Comparison of ENCODE assay signal across 1 cellular context in the genomic region with DNA sequence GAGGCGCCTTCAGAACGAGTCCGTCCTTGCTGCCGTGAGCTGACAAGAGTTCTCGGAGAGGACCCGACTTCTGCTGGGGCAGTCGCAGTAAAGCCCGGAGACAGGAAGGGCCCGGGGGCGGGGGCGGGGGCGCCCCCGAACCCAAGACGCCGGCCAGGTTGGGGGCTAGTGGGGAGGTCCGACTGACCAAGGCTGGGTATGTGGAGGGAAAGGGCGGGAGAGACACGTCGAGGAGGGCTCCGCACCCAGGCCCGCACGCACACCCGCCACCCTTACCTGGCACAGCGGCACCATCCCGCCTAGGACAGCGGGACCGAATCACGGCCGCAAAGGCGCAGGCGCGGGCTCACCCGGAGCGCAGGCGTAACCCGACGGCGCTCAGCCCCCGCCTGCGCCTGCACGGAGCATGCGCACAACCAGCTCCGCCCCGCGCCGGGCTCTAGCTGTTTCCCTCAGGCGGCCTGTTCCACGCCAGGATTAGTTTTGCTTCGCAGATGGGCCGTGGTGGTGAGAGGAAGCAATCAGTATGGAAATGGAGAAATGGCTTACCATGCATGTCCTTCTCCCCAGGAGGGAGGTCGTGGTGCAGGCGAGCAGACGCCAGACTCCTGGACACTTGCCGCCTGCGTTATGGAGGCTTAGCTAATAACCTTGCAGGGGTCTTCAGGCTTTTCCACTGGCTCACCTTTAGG.
TF ChIP-seq lines count a peak whose summit lies in the region.

A gene with protein sequence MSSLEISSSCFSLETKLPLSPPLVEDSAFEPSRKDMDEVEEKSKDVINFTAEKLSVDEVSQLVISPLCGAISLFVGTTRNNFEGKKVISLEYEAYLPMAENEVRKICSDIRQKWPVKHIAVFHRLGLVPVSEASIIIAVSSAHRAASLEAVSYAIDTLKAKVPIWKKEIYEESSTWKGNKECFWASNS (minus strand): TSS at position 322 of the 692 bp plus-strand sequence. CDS start 2,583 bp downstream, outside the sequence.

TF ChIP-seq in HepG2, 621 proteins besides CTCF, POLR2A, EP300 and RAD21 (continued from another document and continues in another):
- TF ChIP-seq LRRFIP1 (CRISPR knock-in tag; conservative IDR thresholded peaks at IDR 0.05) (no peak), SYNCRIP (IDR thresholded peaks at IDR 0.05; ENCODE audit: insufficient read depth, low read depth, low read length) (no peak), MXD4 (CRISPR knock-in tag; IDR thresholded peaks at IDR 0.05) (peak; percentile 81; the same call in 1 of the 2 replicates), HNRNPLL (IDR thresholded peaks at IDR 0.05; ENCODE audit: low read depth, low read length, poor library complexity, severe bottlenecking) (peak; percentile 74), CENPT (CRISPR knock-in tag; IDR thresholded peaks at IDR 0.05; ENCODE audit: low read depth) (no peak), AKAP8 (CRISPR knock-in tag; IDR thresholded peaks at IDR 0.05) (no peak), NCOA2 (CRISPR knock-in tag; IDR thresholded peaks at IDR 0.05) (no peak), MTA1 (CRISPR knock-in tag; IDR thresholded peaks at IDR 0.05; ENCODE audit: borderline replicate concordance) (no peak), ZSCAN9 (CRISPR knock-in tag; IDR thresholded peaks at IDR 0.05; ENCODE audit: borderline replicate concordance) (peak; percentile 92), RXRB (CRISPR knock-in tag; IDR thresholded peaks at IDR 0.05; ENCODE audit: borderline replicate concordance) (peak; percentile 56; the same call in 1 of the 2 replicates), SNAPC4 (CRISPR knock-in tag; IDR thresholded peaks at IDR 0.05) (no peak), ZMYM3 (CRISPR knock-in tag; IDR thresholded peaks at IDR 0.05) (no peak), ZNF337 (CRISPR knock-in tag; IDR thresholded peaks at IDR 0.05; ENCODE audit: borderline replicate concordance, low read depth) (no peak), TCF12 (IDR thresholded peaks at IDR 0.05) (no peak), TCF12 (CRISPR knock-in tag; IDR thresholded peaks at IDR 0.05) (no peak), KLF16 (CRISPR knock-in tag; IDR thresholded peaks at IDR 0.05) (peak in 1 of 2 experiments; percentile 69; a peak in 1 of 4 replicates), BRF2 (CRISPR knock-in tag; IDR thresholded peaks at IDR 0.05) (no peak), MTF2 (CRISPR knock-in tag; IDR thresholded peaks at IDR 0.05; ENCODE audit: borderline replicate concordance) (no peak), SKIL (CRISPR knock-in tag; IDR thresholded peaks at IDR 0.05; ENCODE audit: borderline replicate concordance) (no peak), ZNF496 (CRISPR knock-in tag; IDR thresholded peaks at IDR 0.05; ENCODE audit: insufficient replicate concordance) (no peak), SP140L (CRISPR knock-in tag; IDR thresholded peaks at IDR 0.05; ENCODE audit: borderline replicate concordance) (no peak)
- TF ChIP-seq, protein P1, sequence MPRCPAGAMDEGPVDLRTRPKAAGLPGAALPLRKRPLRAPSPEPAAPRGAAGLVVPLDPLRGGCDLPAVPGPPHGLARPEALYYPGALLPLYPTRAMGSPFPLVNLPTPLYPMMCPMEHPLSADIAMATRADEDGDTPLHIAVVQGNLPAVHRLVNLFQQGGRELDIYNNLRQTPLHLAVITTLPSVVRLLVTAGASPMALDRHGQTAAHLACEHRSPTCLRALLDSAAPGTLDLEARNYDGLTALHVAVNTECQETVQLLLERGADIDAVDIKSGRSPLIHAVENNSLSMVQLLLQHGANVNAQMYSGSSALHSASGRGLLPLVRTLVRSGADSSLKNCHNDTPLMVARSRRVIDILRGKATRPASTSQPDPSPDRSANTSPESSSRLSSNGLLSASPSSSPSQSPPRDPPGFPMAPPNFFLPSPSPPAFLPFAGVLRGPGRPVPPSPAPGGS (CRISPR knock-in tag; IDR thresholded peaks at IDR 0.05): peak; percentile 59; the same call in 1 of the 2 replicates
- TF ChIP-seq, protein P2, sequence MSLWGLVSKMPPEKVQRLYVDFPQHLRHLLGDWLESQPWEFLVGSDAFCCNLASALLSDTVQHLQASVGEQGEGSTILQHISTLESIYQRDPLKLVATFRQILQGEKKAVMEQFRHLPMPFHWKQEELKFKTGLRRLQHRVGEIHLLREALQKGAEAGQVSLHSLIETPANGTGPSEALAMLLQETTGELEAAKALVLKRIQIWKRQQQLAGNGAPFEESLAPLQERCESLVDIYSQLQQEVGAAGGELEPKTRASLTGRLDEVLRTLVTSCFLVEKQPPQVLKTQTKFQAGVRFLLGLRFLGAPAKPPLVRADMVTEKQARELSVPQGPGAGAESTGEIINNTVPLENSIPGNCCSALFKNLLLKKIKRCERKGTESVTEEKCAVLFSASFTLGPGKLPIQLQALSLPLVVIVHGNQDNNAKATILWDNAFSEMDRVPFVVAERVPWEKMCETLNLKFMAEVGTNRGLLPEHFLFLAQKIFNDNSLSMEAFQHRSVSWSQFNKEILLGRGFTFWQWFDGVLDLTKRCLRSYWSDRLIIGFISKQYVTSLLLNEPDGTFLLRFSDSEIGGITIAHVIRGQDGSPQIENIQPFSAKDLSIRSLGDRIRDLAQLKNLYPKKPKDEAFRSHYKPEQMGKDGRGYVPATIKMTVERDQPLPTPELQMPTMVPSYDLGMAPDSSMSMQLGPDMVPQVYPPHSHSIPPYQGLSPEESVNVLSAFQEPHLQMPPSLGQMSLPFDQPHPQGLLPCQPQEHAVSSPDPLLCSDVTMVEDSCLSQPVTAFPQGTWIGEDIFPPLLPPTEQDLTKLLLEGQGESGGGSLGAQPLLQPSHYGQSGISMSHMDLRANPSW (CRISPR knock-in tag; IDR thresholded peaks at IDR 0.05; ENCODE audit: borderline replicate concordance): no peak
- TF ChIP-seq, protein P3, sequence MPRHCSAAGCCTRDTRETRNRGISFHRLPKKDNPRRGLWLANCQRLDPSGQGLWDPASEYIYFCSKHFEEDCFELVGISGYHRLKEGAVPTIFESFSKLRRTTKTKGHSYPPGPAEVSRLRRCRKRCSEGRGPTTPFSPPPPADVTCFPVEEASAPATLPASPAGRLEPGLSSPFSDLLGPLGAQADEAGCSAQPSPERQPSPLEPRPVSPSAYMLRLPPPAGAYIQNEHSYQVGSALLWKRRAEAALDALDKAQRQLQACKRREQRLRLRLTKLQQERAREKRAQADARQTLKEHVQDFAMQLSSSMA (CRISPR knock-in tag; IDR thresholded peaks at IDR 0.05): 0 out of 2 replicates have a peak, but pooled peaks have one; percentile 58
- TF ChIP-seq, protein P4, sequence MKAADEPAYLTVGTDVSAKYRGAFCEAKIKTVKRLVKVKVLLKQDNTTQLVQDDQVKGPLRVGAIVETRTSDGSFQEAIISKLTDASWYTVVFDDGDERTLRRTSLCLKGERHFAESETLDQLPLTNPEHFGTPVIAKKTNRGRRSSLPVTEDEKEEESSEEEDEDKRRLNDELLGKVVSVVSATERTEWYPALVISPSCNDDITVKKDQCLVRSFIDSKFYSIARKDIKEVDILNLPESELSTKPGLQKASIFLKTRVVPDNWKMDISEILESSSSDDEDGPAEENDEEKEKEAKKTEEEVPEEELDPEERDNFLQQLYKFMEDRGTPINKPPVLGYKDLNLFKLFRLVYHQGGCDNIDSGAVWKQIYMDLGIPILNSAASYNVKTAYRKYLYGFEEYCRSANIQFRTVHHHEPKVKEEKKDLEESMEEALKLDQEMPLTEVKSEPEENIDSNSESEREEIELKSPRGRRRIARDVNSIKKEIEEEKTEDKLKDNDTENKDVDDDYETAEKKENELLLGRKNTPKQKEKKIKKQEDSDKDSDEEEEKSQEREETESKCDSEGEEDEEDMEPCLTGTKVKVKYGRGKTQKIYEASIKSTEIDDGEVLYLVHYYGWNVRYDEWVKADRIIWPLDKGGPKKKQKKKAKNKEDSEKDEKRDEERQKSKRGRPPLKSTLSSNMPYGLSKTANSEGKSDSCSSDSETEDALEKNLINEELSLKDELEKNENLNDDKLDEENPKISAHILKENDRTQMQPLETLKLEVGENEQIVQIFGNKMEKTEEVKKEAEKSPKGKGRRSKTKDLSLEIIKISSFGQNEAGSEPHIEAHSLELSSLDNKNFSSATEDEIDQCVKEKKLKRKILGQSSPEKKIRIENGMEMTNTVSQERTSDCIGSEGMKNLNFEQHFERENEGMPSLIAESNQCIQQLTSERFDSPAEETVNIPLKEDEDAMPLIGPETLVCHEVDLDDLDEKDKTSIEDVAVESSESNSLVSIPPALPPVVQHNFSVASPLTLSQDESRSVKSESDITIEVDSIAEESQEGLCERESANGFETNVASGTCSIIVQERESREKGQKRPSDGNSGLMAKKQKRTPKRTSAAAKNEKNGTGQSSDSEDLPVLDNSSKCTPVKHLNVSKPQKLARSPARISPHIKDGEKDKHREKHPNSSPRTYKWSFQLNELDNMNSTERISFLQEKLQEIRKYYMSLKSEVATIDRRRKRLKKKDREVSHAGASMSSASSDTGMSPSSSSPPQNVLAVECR (CRISPR knock-in tag; IDR thresholded peaks at IDR 0.05; ENCODE audit: borderline replicate concordance): peak; percentile 83; the same call in 1 of the 2 replicates
- TF ChIP-seq, protein P5, sequence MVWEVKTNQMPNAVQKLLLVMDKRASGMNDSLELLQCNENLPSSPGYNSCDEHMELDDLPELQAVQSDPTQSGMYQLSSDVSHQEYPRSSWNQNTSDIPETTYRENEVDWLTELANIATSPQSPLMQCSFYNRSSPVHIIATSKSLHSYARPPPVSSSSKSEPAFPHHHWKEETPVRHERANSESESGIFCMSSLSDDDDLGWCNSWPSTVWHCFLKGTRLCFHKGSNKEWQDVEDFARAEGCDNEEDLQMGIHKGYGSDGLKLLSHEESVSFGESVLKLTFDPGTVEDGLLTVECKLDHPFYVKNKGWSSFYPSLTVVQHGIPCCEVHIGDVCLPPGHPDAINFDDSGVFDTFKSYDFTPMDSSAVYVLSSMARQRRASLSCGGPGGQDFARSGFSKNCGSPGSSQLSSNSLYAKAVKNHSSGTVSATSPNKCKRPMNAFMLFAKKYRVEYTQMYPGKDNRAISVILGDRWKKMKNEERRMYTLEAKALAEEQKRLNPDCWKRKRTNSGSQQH (CRISPR knock-in tag; IDR thresholded peaks at IDR 0.05; ENCODE audit: low read depth): no peak
